In the genomic region with DNA sequence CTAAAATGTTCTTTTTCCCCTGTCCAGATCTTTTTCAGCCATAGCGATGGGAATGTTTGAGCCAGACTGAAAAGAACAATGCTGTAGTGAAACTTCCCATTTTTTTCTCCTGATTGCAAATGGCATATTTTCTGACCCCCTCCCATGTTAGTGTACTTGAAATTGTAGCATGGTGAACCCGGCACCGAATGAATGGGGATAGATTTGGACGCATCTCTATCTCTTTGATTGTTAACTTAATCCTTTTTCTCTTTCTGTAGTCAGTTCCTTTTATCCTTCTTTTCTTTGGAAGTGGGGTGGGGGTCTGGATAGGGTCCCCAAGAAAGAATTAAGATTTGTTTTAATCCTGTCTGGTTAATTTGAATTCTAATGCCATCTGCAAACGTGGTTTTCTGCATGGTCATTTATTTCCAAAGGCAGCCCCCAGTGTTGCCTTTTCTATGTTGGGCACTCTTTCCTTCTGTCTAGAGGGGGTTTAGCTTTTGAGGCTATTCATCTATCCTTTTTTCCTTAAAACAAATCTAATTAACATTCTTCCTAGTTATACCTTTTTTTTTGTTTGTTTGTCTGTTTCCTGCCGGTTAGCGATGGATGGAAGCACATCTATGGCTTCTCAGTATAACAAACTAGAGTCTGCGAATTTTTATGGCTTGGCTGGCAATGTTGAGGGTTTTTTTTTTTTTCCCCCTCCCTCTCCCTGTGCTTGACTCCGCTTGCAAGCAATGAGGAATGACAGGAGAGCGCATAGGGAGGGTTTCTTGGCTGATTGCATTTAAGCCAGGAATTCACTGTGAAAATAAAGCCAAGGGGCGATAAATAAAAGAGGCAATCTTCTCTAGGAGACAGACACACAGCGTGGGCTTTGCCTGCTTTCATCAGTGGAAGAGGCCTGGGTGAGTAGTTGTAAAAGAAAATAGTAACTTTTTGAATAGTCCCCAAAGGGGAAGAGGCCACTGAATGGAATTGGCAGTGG, we compare ENCODE assay signal across 8 cellular contexts. TPM values are rescaled to one million over a fixed set of nuclear protein-coding genes. Genes with fewer than 3 reads are reported as not detected.
DNase-seq lines count a peak whose midpoint lies in the region; ATAC-seq, FAIRE-seq and TF ChIP-seq lines count a peak whose summit lies in the region.

No MANE protein-coding gene starts in this region.

- H2AFZ ChIP-seq in PC-3 (ENCODE audit: low read length) (no peak overlapping the region), endothelial cell of umbilical vein (ENCODE audit: low read depth, low read length) (no peak overlapping the region), neuron (ENCODE audit: low read depth, low read length) (no peak overlapping the region)

- H3K27ac ChIP-seq in PC-3 (ENCODE audit: low read length) (no peak overlapping the region), endothelial cell of umbilical vein (ENCODE audit: insufficient read depth, low read depth, low read length) (peak overlapping the region; percentile 85)

- no peaks in the 10 kb centered on the region for H3K9me1 ChIP-seq in endothelial cell of umbilical vein (replicated peaks; ENCODE audit: control insufficient read depth, extremely low read depth, insufficient read depth, low read length)

- dilution Hi-C loops in endothelial cell of umbilical vein (cut with MboI; ENCODE audit: extremely low pct_ligation_motif_present, low sequenced_read_pairs): no loop called here

- H3K4me3 ChIP-seq in PC-3 (ENCODE audit: low read length): peak overlapping the region; percentile 95
- peak overlapping the region; percentile 76 to 99 (median 96) for H3K4me3 ChIP-seq in endothelial cell of umbilical vein (replicated peaks in 1 of 3; ENCODE audit: insufficient read depth in 1 of 3, low read depth in 1 of 3, low read length in 3 of 3)
- H3K4me3 ChIP-seq in neuron (ENCODE audit: low read length): peak overlapping the region; percentile 87

- H3K9ac ChIP-seq in PC-3 (ENCODE audit: low read length) (peak overlapping the region; percentile 73), endothelial cell of umbilical vein (replicated peaks; ENCODE audit: extremely low read depth, insufficient read depth, low read length) (peak overlapping the region; percentile 92)

- peaks cover 68% of the 10 kb centered on the region for H3K79me2 ChIP-seq in PC-3 (ENCODE audit: low read length)
- peaks cover 74% of the 10 kb centered on the region for H3K79me2 ChIP-seq in endothelial cell of umbilical vein (ENCODE audit: control insufficient read depth, insufficient read depth, low read length)

- no peaks in the 10 kb centered on the region for H3F3A ChIP-seq in PC-3 (ENCODE audit: low read length, unreplicated experiment)

- H3K4me2 ChIP-seq in PC-3 (ENCODE audit: low read length): peak overlapping the region; percentile 88
- peak overlapping the region; percentile 96 for H3K4me2 ChIP-seq in endothelial cell of umbilical vein (ENCODE audit: insufficient read depth, low read length)

- no peak for TF ChIP-seq CTCF in PC-3 (conservative IDR thresholded peaks at IDR 0.05; ENCODE audit: low read depth, low read length)
- no peak for TF ChIP-seq CTCF in endothelial cell of umbilical vein (IDR thresholded peaks at IDR 0.05; ENCODE audit: extremely low read depth in 1 of 2, insufficient read depth in 1 of 2, low read depth in 1 of 2, low read length in 2 of 2)

- TF ChIP-seq POLR2A in endothelial cell of umbilical vein (IDR thresholded peaks at IDR 0.05; ENCODE audit: low read depth, low read length): no peak

- BruUV-seq in PC-3 (replicated peaks; lab: Mats Ljungman, UMichigan) (TSS peak; percentile 49), endothelial cell of umbilical vein (replicated peaks; lab: Mats Ljungman, UMichigan) (TSS peak; percentile 21)

- CTCF ChIA-PET in PC-3 (lab: Charles Lee) (no interaction called here), endothelial cell of umbilical vein (lab: Charles Lee) (interaction anchor here (0.6 to 1.6 kb wide), 7 partner anchors 12 to 483 kb away, joined by 3 to 9 read pairs (median 4); no protein-coding TSS in a partner anchor)

- H3K9me2 ChIP-seq in PC-3 (replicated peaks; ENCODE audit: low read length): no peaks in the 10 kb centered on the region

- H3K4me1 ChIP-seq in PC-3 (ENCODE audit: insufficient read depth, low read length): peaks cover 13% of the 10 kb centered on the region
- peaks cover 22% of the 10 kb centered on the region for H3K4me1 ChIP-seq in endothelial cell of umbilical vein (ENCODE audit: control insufficient read depth, extremely low read depth, insufficient read depth, low read length)
- H3K4me1 ChIP-seq in neuron (ENCODE audit: insufficient read depth, low read length): peaks cover 20% of the 10 kb centered on the region

- no peak for FAIRE-seq in endothelial cell of umbilical vein (lab: Jason Lieb, UNC)

- no peak for ATAC-seq in PC-3
- ATAC-seq in HG03175 (IDR thresholded peaks at IDR 0.05; ENCODE audit: unreplicated experiment): no peak
- no peak for ATAC-seq in HG02798 (IDR thresholded peaks at IDR 0.05; ENCODE audit: poor library complexity, unreplicated experiment)

- H3K27me3 ChIP-seq in PC-3 (ENCODE audit: low read length) (no peaks in the 10 kb centered on the region), endothelial cell of umbilical vein (ENCODE audit: control insufficient read depth in 2 of 2, insufficient read depth in 2 of 2, low read length in 2 of 2) (no peaks in the 10 kb centered on the region), neuron (ENCODE audit: insufficient read depth, low read length) (no peaks in the 10 kb centered on the region)

- no peaks in the 10 kb centered on the region for H3K9me3 ChIP-seq in PC-3 (ENCODE audit: low read length)
- no peaks in the 10 kb centered on the region for H3K9me3 ChIP-seq in endothelial cell of umbilical vein (replicated peaks; ENCODE audit: control insufficient read depth, insufficient read depth, low read length)
- peaks cover 6% of the 10 kb centered on the region for H3K9me3 ChIP-seq in neuron (ENCODE audit: low read length)

- peaks cover 56% of the 10 kb centered on the region for H4K20me1 ChIP-seq in PC-3 (ENCODE audit: low read length)
- H4K20me1 ChIP-seq in endothelial cell of umbilical vein (replicated peaks; ENCODE audit: control insufficient read depth, extremely low read depth, insufficient read depth, low read length): peaks cover 13% of the 10 kb centered on the region

- H3K36me3 ChIP-seq in PC-3 (ENCODE audit: low read depth, low read length): no peaks in the 10 kb centered on the region
- no peaks in the 10 kb centered on the region for H3K36me3 ChIP-seq in endothelial cell of umbilical vein (ENCODE audit: control insufficient read depth in 2 of 2, extremely low read depth in 1 of 2, insufficient read depth in 2 of 2, low read length in 2 of 2)
- H3K36me3 ChIP-seq in neuron (ENCODE audit: insufficient read depth, low read length): peaks cover 15% of the 10 kb centered on the region

- POLR2A ChIA-PET in PC-3 (lab: Charles Lee; ENCODE audit: unreplicated experiment) (interaction anchor here (0.7 kb wide), 1 partner anchor 171 kb away, joined by 3 read pairs; no protein-coding TSS in a partner anchor), endothelial cell of umbilical vein (lab: Charles Lee) (interaction anchor here (0.6 to 1.2 kb wide), 2 partner anchors 12 to 54 kb away, joined by 3 read pairs; no protein-coding TSS in a partner anchor)

- peak; percentile 65 for DNase-seq in EL
- peak; percentile 24 for DNase-seq in PC-3
- DNase-seq in endothelial cell of umbilical vein (ENCODE audit: low read depth, low spot score): peak; percentile 46
- no peak for DNase-seq in NCI-H524 treated with DMSO at 0.1 percent for 48 hours (lab: John Stamatoyannopoulos, UW)
- no peak for DNase-seq in NCI-H2171 treated with DMSO at 0.1 percent for 48 hours (lab: John Stamatoyannopoulos, UW)

- intact Hi-C loops in PC-3 (cut with micrococcal nuclease) (loop anchor here (2.0 to 10.0 kb wide), 4 partner anchors 130 to 598 kb away; no protein-coding TSS in a partner anchor), endothelial cell of umbilical vein (cut with micrococcal nuclease) (loop anchor here (5.0 to 10.0 kb wide), 3 partner anchors 200 to 640 kb away; no protein-coding TSS in a partner anchor)

TF ChIP-seq in endothelial cell of umbilical vein, 7 proteins besides CTCF, POLR2A, EP300 and RAD21:
- no peak for TF ChIP-seq MAX (IDR thresholded peaks at IDR 0.05; ENCODE audit: insufficient read depth, insufficient read length)
- TF ChIP-seq JUN (IDR thresholded peaks at IDR 0.05; ENCODE audit: borderline replicate concordance, insufficient read depth, insufficient read length, low read depth): no peak
- no peak for TF ChIP-seq EZH2 (IDR thresholded peaks at IDR 0.05; ENCODE audit: borderline replicate concordance, low read depth, low read length, severe bottlenecking)
- no peak for TF ChIP-seq MYC (IDR thresholded peaks at IDR 0.05; ENCODE audit: low read depth, low read length)
- TF ChIP-seq FOS (IDR thresholded peaks at IDR 0.05; ENCODE audit: borderline replicate concordance, insufficient read depth, low read length): no peak
- no peak for TF ChIP-seq POLR2AphosphoS5 (IDR thresholded peaks at IDR 0.05; ENCODE audit: insufficient read depth, low read depth, low read length)
- no peak for TF ChIP-seq GATA2 (IDR thresholded peaks at IDR 0.05; ENCODE audit: insufficient read depth, insufficient read length, low read depth, low read length)

RNA-seq across cellular contexts. Expression of gene ZSWIM6, which starts 2.5 kb away (rescaled TPM):
- total RNA-seq in PC-3 (2014; rRNA removed) (3.4 and 4.3 TPM in 2 replicates), endothelial cell of umbilical vein (25.3 and 25.7 TPM in 2 replicates)
- 12.8 and 14.9 TPM in 2 replicates for polyA plus RNA-seq in endothelial cell of umbilical vein
- 10.2 and 10.4 TPM in 2 replicates for polyA plus RNA-seq in endothelial cell of umbilical vein (2011; cell fraction: cytosol; rRNA removed)
- polyA plus RNA-seq in endothelial cell of umbilical vein (2011; cell fraction: nucleus; rRNA removed): 60.3 and 64.0 TPM in 2 replicates
- 12.8 and 15.4 TPM in 2 replicates for polyA plus RNA-seq in endothelial cell of umbilical vein (2012)
- polyA minus RNA-seq in endothelial cell of umbilical vein: 50.4 and 51.5 TPM in 2 replicates
- 13.3 TPM for polyA minus RNA-seq in endothelial cell of umbilical vein (2011; cell fraction: cytosol; rRNA and poly(A)+ RNA removed)
- polyA minus RNA-seq in endothelial cell of umbilical vein (2011; cell fraction: nucleus; rRNA and poly(A)+ RNA removed): 52.0 and 72.2 TPM in 2 replicates

Comparison
In these comparisons a context has a peak if more than half of its experiments do, and no peak if none do; other contexts are left out.
1. DNase-seq: peak in EL (single experiment), PC-3 (single experiment) and endothelial cell of umbilical vein (single experiment); none in NCI-H524 treated with DMSO at 0.1 percent for 48 hours (single experiment) and NCI-H2171 treated with DMSO at 0.1 percent for 48 hours (single experiment).
2. Peak in every context shown above with its lines, with median percentiles within 50 percentile points of each other: H3K4me3 ChIP-seq.